8 cellular contexts compared by ENCODE assay signal in genomic region chr3:180911876-180912303, GRCh38. TPM values are rescaled to one million over a fixed set of nuclear protein-coding genes. Genes with fewer than 3 reads are reported as not detected.
DNase-seq lines count a peak whose midpoint lies in the region; ATAC-seq and TF ChIP-seq lines count a peak whose summit lies in the region.

No MANE protein-coding gene starts in this region.

- peaks cover 10% of the 10 kb centered on the region for H3K36me3 Mint-ChIP-seq in activated T-cell treated with anti-CD3 and anti-CD28 coated beads, Interleukin-2, amount 50 U/mL, for 4 hours (ENCODE audit: insufficient read depth)
- H3K36me3 Mint-ChIP-seq in activated CD8-positive, alpha-beta T cell treated with anti-CD3 and anti-CD28 coated beads, Interleukin-2, amount 10 ng/mL, durations not matched to agents 7 days and 5 days (ENCODE audit: low read depth): peaks cover 23% of the 10 kb centered on the region

- CTCF ChIA-PET in activated CD8-positive, alpha-beta T cell treated with anti-CD3 and anti-CD28 coated beads, Interleukin-2, amount 10 ng/mL, durations not matched to agents 7 days and 5 days (lab: Charles Lee): interaction anchor here (0.7 to 2.0 kb wide), 6 partner anchors 9 to 309 kb away, joined by 3 to 7 read pairs (median 6); partner anchors contain the start of gene TTC14

- H3K27ac Mint-ChIP-seq in activated CD8-positive, alpha-beta T cell treated with anti-CD3 and anti-CD28 coated beads, Interleukin-2, amount 10 ng/mL, durations not matched to agents 7 days and 5 days: peak overlapping the region; percentile 94

- peak overlapping the region; percentile 64 to 95 (median 76) for H3K4me3 ChIP-seq in upper lobe of left lung

- WGBS in upper lobe of left lung, 2 donors: 40 to 42% methylated on average over 6 of the region's 6 CpGs

- no peaks in the 10 kb centered on the region for H3K9me3 Mint-ChIP-seq in activated T-cell treated with anti-CD3 and anti-CD28 coated beads, Interleukin-2, amount 50 U/mL, for 4 hours
- no peaks in the 10 kb centered on the region for H3K9me3 Mint-ChIP-seq in activated CD8-positive, alpha-beta T cell treated with anti-CD3 and anti-CD28 coated beads, Interleukin-2, amount 10 ng/mL, durations not matched to agents 7 days and 5 days (ENCODE audit: insufficient read depth)

- TF ChIP-seq POLR2A in upper lobe of left lung (IDR thresholded peaks at IDR 0.05): no peak

- H3K27me3 Mint-ChIP-seq in activated T-cell treated with anti-CD3 and anti-CD28 coated beads, Interleukin-2, amount 50 U/mL, for 4 hours (ENCODE audit: low read depth): no peaks in the 10 kb centered on the region
- no peaks in the 10 kb centered on the region for H3K27me3 Mint-ChIP-seq in activated CD8-positive, alpha-beta T cell treated with anti-CD3 and anti-CD28 coated beads, Interleukin-2, amount 10 ng/mL, durations not matched to agents 7 days and 5 days (ENCODE audit: low read depth)

- no peaks in the 10 kb centered on the region for H3K27me3 ChIP-seq in layer of hippocampus (ENCODE audit: control insufficient read depth, insufficient read depth, low read length)
- no peaks in the 10 kb centered on the region for H3K27me3 ChIP-seq in upper lobe of left lung

- H3K27ac ChIP-seq in layer of hippocampus (ENCODE audit: low read depth, low read length) (peak overlapping the region; percentile 99), upper lobe of left lung (peak overlapping the region; percentile 89 to 97 (median 92))

- POLR2A ChIA-PET in activated CD8-positive, alpha-beta T cell treated with anti-CD3 and anti-CD28 coated beads, Interleukin-2, amount 10 ng/mL, durations not matched to agents 7 days and 5 days (lab: Charles Lee): interaction anchor here (1.1 to 2.7 kb wide), 7 partner anchors 11 to 1349 kb away, joined by 3 to 15 read pairs (median 3); partner anchors contain the start of genes ACTL6A, DNAJC19 and TTC14

- H3K4me1 Mint-ChIP-seq in activated T-cell treated with anti-CD3 and anti-CD28 coated beads, Interleukin-2, amount 50 U/mL, for 4 hours (ENCODE audit: low read depth): peaks cover 52% of the 10 kb centered on the region
- H3K4me1 Mint-ChIP-seq in activated CD8-positive, alpha-beta T cell treated with anti-CD3 and anti-CD28 coated beads, Interleukin-2, amount 10 ng/mL, durations not matched to agents 7 days and 5 days (ENCODE audit: low read depth): peaks cover 40% of the 10 kb centered on the region

- H3K4me1 ChIP-seq in upper lobe of left lung: peaks cover 18 to 43% (median 23%) of the 10 kb centered on the region in 4 donors

- no peak for TF ChIP-seq EP300 in upper lobe of left lung (IDR thresholded peaks at IDR 0.05)

- H3K4me3 Mint-ChIP-seq in activated T-cell treated with anti-CD3 and anti-CD28 coated beads, Interleukin-2, amount 50 U/mL, for 4 hours: peak overlapping the region; percentile 99
- peak overlapping the region; percentile 93 for H3K4me3 Mint-ChIP-seq in activated CD8-positive, alpha-beta T cell treated with anti-CD3 and anti-CD28 coated beads, Interleukin-2, amount 10 ng/mL, durations not matched to agents 7 days and 5 days

- no peak for TF ChIP-seq CTCF in upper lobe of left lung (IDR thresholded peaks at IDR 0.05)

- ATAC-seq in activated T-cell treated with anti-CD3 and anti-CD28 coated beads, Interleukin-2, amount 50 U/mL, for 4 hours: peak in 1 of 2 donors; percentile 5
- ATAC-seq in HG03066 (IDR thresholded peaks at IDR 0.05; ENCODE audit: low read depth, unreplicated experiment) (peak; percentile 11), upper lobe of left lung (ENCODE audit: low FRiP score in 2 of 2) (no peak)
- no peak for ATAC-seq in activated CD8-positive, alpha-beta T cell treated with anti-CD3 and anti-CD28 coated beads, Interleukin-2, amount 10 ng/mL, durations not matched to agents 7 days and 5 days

- no peaks in the 10 kb centered on the region for H3K36me3 ChIP-seq in upper lobe of left lung

- H3K9me3 ChIP-seq in upper lobe of left lung: no peaks in the 10 kb centered on the region

- no peak for DNase-seq in activated T-cell treated with anti-CD3 and anti-CD28 coated beads, Interleukin-2, amount 50 U/mL, for 4 hours
- DNase-seq in activated T-cell treated with anti-CD3 and anti-CD28 coated beads for 4 hours: no peak
- DNase-seq in activated CD8-positive, alpha-beta T cell treated with anti-CD3 and anti-CD28 coated beads, Interleukin-2, amount 10 ng/mL, durations not matched to agents 7 days and 5 days: no peak
- DNase-seq in upper lobe of left lung: no peak
- no peak for DNase-seq in stimulated activated CD4-positive, alpha-beta T cell treated with anti-CD3 and anti-CD28 coated beads, Interleukin-12 subunit alpha, Interleukin-12 subunit beta, amount 100 ng/mL, for 4 hours
- DNase-seq in NCI-H1417 (lab: John Stamatoyannopoulos, UW): no peak

RNA-seq across cellular contexts. Expression of gene FXR1, which starts 0.6 kb away (rescaled TPM):
- total RNA-seq in activated T-cell treated with anti-CD3 and anti-CD28 coated beads, Interleukin-2, amount 50 U/mL, for 4 hours: 100 to 1,000 TPM; 105 to 107 (median 106) TPM
- total RNA-seq in activated CD8-positive, alpha-beta T cell treated with anti-CD3 and anti-CD28 coated beads, Interleukin-2, amount 10 ng/mL, durations not matched to agents 7 days and 5 days: 100 to 1,000 TPM; 120 to 134 TPM
- total RNA-seq in upper lobe of left lung: 100 to 1,000 TPM in 2 of 6 donors, 10 to 100 TPM in 4; 74.9 to 145 (median 88.3) TPM
